Comparison of ENCODE assay signal across 8 cellular contexts in genomic region chr18:49021433-49022129, GRCh38.
DNase-seq lines count a peak whose midpoint lies in the region; ATAC-seq and TF ChIP-seq lines count a peak whose summit lies in the region.

No MANE protein-coding gene starts in this region.

- no peak overlapping the region for H2AFZ ChIP-seq in MM.1S (ENCODE audit: low read length)

- DNase-seq in NCI-H2227 (lab: John Stamatoyannopoulos, UW; ENCODE audit: unreplicated experiment) = peak; percentile 27
- DNase-seq in NCI-H2227 treated with DMSO at 0.1 percent for 48 hours (lab: John Stamatoyannopoulos, UW) = no peak
- DNase-seq in MM.1S = peak; percentile 15
- peak; percentile 21 for DNase-seq in activated CD8-positive, alpha-beta memory T cell treated with anti-CD3 and anti-CD28 coated beads, Interleukin-2, amount 50 U/mL, for 24 hours (ENCODE audit: extremely low read depth)
- DNase-seq in glomerular visceral epithelial cell (ENCODE audit: extremely low spot score) = peak; percentile 48

- no peaks in the 10 kb centered on the region for H3K9me2 ChIP-seq in MM.1S (replicated peaks; ENCODE audit: insufficient read depth, low read length)

- H3K9me3 ChIP-seq in MM.1S (replicated peaks; ENCODE audit: insufficient read depth, low read length) = no peaks in the 10 kb centered on the region

- H3K27ac ChIP-seq in MM.1S (ENCODE audit: low read length) (no peak overlapping the region), skin epidermis (peak overlapping the region in 17 of 21 experiments; percentile 18 to 78 (median 53))

- peak; percentile 37 for TF ChIP-seq CTCF in MM.1S (IDR thresholded peaks at IDR 0.05; ENCODE audit: low read length)

- no peaks in the 10 kb centered on the region for H3K27me3 ChIP-seq in MM.1S (replicated peaks; ENCODE audit: insufficient read depth, low read length)

- H3K9ac ChIP-seq in MM.1S (ENCODE audit: low read length) = no peak overlapping the region

- H3K4me2 ChIP-seq in MM.1S (ENCODE audit: low read depth, low read length) = no peak overlapping the region

- H3F3A ChIP-seq in MM.1S (ENCODE audit: insufficient read depth, low read length) = no peaks in the 10 kb centered on the region

- no peaks in the 10 kb centered on the region for H3K4me1 ChIP-seq in MM.1S (ENCODE audit: low read length)

- H3K79me2 ChIP-seq in MM.1S (ENCODE audit: low read length) = no peaks in the 10 kb centered on the region

- ATAC-seq in GM19397 (IDR thresholded peaks at IDR 0.05; ENCODE audit: unreplicated experiment) = no peak
- no peak for ATAC-seq in GM19452 (IDR thresholded peaks at IDR 0.05; ENCODE audit: unreplicated experiment)

- H4K20me1 ChIP-seq in MM.1S (ENCODE audit: insufficient read depth, low read length) = no peaks in the 10 kb centered on the region

- no peaks in the 10 kb centered on the region for H3K36me3 ChIP-seq in MM.1S (replicated peaks; ENCODE audit: insufficient read depth, low read length)

- H3K4me3 ChIP-seq in MM.1S (ENCODE audit: low read length) (no peak overlapping the region), skin epidermis (peak overlapping the region in 6 of 7 experiments; percentile 10 to 42 (median 14))
